ENCODE assay signal across 25 cellular contexts in the genomic region with DNA sequence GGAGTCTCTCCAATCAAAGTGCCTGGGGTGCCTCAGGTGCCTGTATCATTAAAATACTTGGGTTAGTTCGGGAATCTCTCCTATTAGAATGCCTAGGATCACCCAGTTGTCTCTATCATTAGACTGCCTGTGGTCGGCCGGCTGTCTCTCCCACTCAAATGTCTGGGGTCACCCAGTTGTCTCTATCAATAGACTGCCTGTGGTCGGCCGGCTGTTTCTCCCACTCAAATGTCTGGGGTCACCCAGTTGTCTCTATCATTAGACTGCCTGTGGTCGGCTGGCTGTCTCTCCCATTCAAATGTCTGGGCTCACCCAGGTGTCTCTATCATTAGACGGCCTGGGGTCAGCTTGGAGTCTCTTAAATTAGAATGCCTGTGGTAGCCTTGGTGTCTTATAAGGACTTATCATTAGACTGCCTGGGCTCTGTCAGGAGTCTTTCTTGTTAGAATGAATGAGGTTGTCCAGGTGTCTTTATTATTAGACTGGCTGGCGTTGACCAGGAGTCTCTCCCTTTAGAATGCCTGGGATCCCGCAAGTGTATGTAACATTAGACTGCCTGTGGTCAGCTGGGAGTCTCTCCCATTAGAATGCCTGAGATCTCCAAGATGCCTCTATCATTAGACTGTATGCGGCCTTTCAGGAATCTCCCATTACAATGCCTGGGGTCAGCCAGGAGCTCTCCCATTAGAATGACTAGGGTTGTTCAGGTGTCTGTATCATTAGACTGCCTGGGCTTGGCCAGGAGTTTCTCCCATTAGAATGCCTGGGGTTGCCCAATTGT.
"Had no signal": no experiment of that assay in that cellular context is flagged by ENCODE, and none has a peak within 500 bp of the region (broad histone marks: within the 10 kb centered on the region; RNA-seq: fewer than 3 reads in every experiment).

No MANE protein-coding gene starts in this region.

- H3K27me3 ChIP-seq: breast epithelium, pancreas, spleen, testis, transverse colon had no signal

- ATAC-seq: activated naive CD4-positive, alpha-beta T cell treated with anti-CD3 and anti-CD28 coated beads, Interleukin-2, amount 50 U/mL, for 72 hours; activated T-cell treated with anti-CD3 and anti-CD28 coated beads, Interleukin-2, amount 50 U/mL, for 4 hours; activated T-helper 17 cell treated with anti-CD3 and anti-CD28 coated beads, Interleukin-2, amount 50 U/mL, for 72 hours; lower lobe of right lung; mucosa of descending colon; naive thymus-derived CD4-positive, alpha-beta T cell; pancreas had no signal

- H3K4me1 ChIP-seq: breast epithelium, lower lobe of right lung, pancreas, prostate gland, spleen, testis, transverse colon had no signal

- H3K9me3 ChIP-seq: pancreas, prostate gland, testis had no signal

- H3K36me3 ChIP-seq: breast epithelium, lower lobe of right lung, pancreas, prostate gland, spleen, transverse colon had no signal

- H3K4me3 ChIP-seq: breast epithelium, lower lobe of right lung, mucosa of descending colon, pancreas, prostate gland, spleen, testis, transverse colon had no signal

- H3K27ac ChIP-seq: breast epithelium, lower lobe of right lung, pancreas, prostate gland, spleen, testis, transverse colon had no signal

- DNase-seq: activated CD4-positive, alpha-beta memory T cell treated with anti-CD3 and anti-CD28 coated beads for 36 hours; activated CD4-positive, alpha-beta T cell treated with anti-CD3 and anti-CD28 coated beads, Interleukin-2, amount 10 ng/mL, durations not matched to agents 24 days and 14 days; activated CD4-positive, CD25-positive, alpha-beta regulatory T cell treated with anti-CD3 and anti-CD28 coated beads, Interleukin-2, amount 50 U/mL, for 72 hours; activated T-cell treated with anti-CD3 and anti-CD28 coated beads, Interleukin-2, amount 50 U/mL, for 4 hours; dermis blood vessel endothelial cell; effector CD8-positive, alpha-beta T cell; foreskin fibroblast; head of caudate nucleus; hypothalamus; immature natural killer cell; kidney; lower lobe of right lung; mesendoderm; mucosa of descending colon; naive thymus-derived CD4-positive, alpha-beta T cell; pancreas; spleen; stimulated activated naive CD4-positive, alpha-beta T cell; T-helper 2 cell; testis; transverse colon had no signal
